19 cellular contexts compared by ENCODE assay signal in the genomic region with DNA sequence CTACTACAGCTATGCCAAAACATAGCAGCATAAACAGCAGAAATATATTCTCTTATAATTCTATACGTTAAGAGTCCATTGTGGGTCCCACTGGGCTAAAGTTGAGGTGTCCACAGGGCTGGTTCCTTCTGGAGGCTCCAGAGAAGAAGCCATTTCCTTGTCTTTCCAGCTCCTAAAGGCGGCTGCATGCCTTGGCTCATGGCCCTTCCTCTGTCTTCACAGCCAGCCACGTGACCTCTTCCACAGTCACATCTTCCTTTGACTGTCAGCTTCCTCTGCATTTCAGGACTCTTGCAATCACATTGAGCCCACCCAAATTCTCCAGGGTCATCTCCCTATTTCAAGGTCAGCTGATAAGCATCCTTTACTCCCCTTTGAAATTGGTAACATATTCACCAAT. TPM values are rescaled to one million over a fixed set of nuclear protein-coding genes. Genes with fewer than 3 reads are reported as not detected.
DNase-seq lines count a peak whose midpoint lies in the region; ATAC-seq and TF ChIP-seq lines count a peak whose summit lies in the region.
"Had no signal": no experiment of that assay in that cellular context is flagged by ENCODE, and none has a peak within 500 bp of the region (broad histone marks: within the 10 kb centered on the region; RNA-seq: fewer than 3 reads in every experiment).

No MANE protein-coding gene starts in this region.

- no peak for ATAC-seq in GM18511 (IDR thresholded peaks at IDR 0.05; ENCODE audit: unreplicated experiment)
- ATAC-seq: A549 had no signal

- peaks cover 16% of the 10 kb centered on the region for H3K9me3 Mint-ChIP-seq in glutamatergic neuron (ENCODE audit: unreplicated experiment)
- H3K9me3 Mint-ChIP-seq: H9 had no signal

- TF ChIP-seq CTCF in glutamatergic neuron (IDR thresholded peaks at IDR 0.05; ENCODE audit: partially characterized antibody, unreplicated experiment) (no peak), neutrophil (IDR thresholded peaks at IDR 0.05) (no peak)

- peaks cover 12% of the 10 kb centered on the region for H3K27me3 Mint-ChIP-seq in glutamatergic neuron (ENCODE audit: unreplicated experiment)

- H3K4me1 ChIP-seq in neutrophil (ENCODE audit: control insufficient read depth in 1 of 2, insufficient read depth in 1 of 2, low read depth in 1 of 2, low read length in 1 of 2) = peaks cover 12 to 16% of the 10 kb centered on the region in 2 experiments

- H3K36me3 Mint-ChIP-seq in glutamatergic neuron (ENCODE audit: unreplicated experiment) = peaks cover 6% of the 10 kb centered on the region

- H3K9me3 ChIP-seq in neutrophil = no peaks in the 10 kb centered on the region
- H3K9me3 ChIP-seq: A549, MG63 had no signal

- peak overlapping the region; percentile 64 for H3K4me3 Mint-ChIP-seq in glutamatergic neuron (ENCODE audit: unreplicated experiment)
- H3K4me3 Mint-ChIP-seq: H9 had no signal

- peak overlapping the region; percentile 81 for H3K27ac Mint-ChIP-seq in glutamatergic neuron (ENCODE audit: unreplicated experiment)

- H3K4me3 ChIP-seq in neutrophil (ENCODE audit: low read depth in 1 of 2, low read length in 1 of 2) = peak overlapping the region in 1 of 2 experiments; percentile 11
- H3K4me3 ChIP-seq: A549, MG63 had no signal

- peak overlapping the region; percentile 79 for H3K27ac ChIP-seq in neutrophil
- H3K27ac ChIP-seq: A549, C4-2B had no signal

- H3K4me1 Mint-ChIP-seq in glutamatergic neuron (ENCODE audit: low read depth, unreplicated experiment) = peaks cover 38% of the 10 kb centered on the region

- peak; percentile 30 for DNase-seq in activated CD8-positive, alpha-beta memory T cell treated with anti-CD3 and anti-CD28 coated beads for 24 hours
- no peak for DNase-seq in activated CD8-positive, alpha-beta memory T cell treated with anti-CD3 and anti-CD28 coated beads, Interleukin-2, amount 50 U/mL, for 4 hours
- peak; percentile 11 for DNase-seq in MV-4-11 (lab: John Stamatoyannopoulos, UW)
- DNase-seq in glutamatergic neuron = no peak
- no peak for DNase-seq in activated gamma-delta T cell treated with Interleukin-2 at 50 U/mL for 16 hours
- DNase-seq in NCI-H2171 treated with DMSO at 0.1 percent for 48 hours (lab: John Stamatoyannopoulos, UW) = no peak
- DNase-seq: H9; Karpas-422; MG63; NCI-H1417; NCI-H187 treated with DMSO at 0.1 percent for 48 hours; NCI-H69; NK-92 treated with Interleukin-12 subunit alpha and Interleukin-12 subunit beta, amount 100 ng/mL, for 24 hours; OCI-M1; SIG-M5 had no signal

- peaks cover 100% of the 10 kb centered on the region for H3K36me3 ChIP-seq in neutrophil

- H3K27me3 ChIP-seq in neutrophil = no peaks in the 10 kb centered on the region
- H3K27me3 ChIP-seq: MG63 had no signal

RNA-seq across cellular contexts. Expression of gene NACAD, which starts 17.2 kb away (rescaled TPM):
- 125 TPM for total RNA-seq in glutamatergic neuron (ENCODE audit: unreplicated experiment)

RNA-seq across cellular contexts. Expression of gene TBRG4, which starts 40.0 kb away (rescaled TPM):
- 90.1 TPM for total RNA-seq in glutamatergic neuron (ENCODE audit: unreplicated experiment)

Comparison
In these comparisons a context has a peak if more than half of its experiments do, and no peak if none do; other contexts are left out.
1. DNase-seq: peak in activated CD8-positive, alpha-beta memory T cell treated with anti-CD3 and anti-CD28 coated beads for 24 hours (single experiment) and MV-4-11 (single experiment); none in activated CD8-positive, alpha-beta memory T cell treated with anti-CD3 and anti-CD28 coated beads, Interleukin-2, amount 50 U/mL, for 4 hours (single experiment), glutamatergic neuron (single experiment), activated gamma-delta T cell treated with Interleukin-2 at 50 U/mL for 16 hours (single experiment) and NCI-H2171 treated with DMSO at 0.1 percent for 48 hours (single experiment).